In genomic region chr6:1388927-1389790, GRCh38 we compare ENCODE assay signal across 1 cellular context.
TF ChIP-seq lines count a peak whose summit lies in the region.

Gene FOXF2, plus strand, starts transcription at chr6:1389576. Its CDS starts 372 bp downstream, at chr6:1389948.

TF ChIP-seq in HEK293, 187 proteins besides CTCF, POLR2A, EP300 and RAD21 (continued from another document):
- TF ChIP-seq, protein P1, sequence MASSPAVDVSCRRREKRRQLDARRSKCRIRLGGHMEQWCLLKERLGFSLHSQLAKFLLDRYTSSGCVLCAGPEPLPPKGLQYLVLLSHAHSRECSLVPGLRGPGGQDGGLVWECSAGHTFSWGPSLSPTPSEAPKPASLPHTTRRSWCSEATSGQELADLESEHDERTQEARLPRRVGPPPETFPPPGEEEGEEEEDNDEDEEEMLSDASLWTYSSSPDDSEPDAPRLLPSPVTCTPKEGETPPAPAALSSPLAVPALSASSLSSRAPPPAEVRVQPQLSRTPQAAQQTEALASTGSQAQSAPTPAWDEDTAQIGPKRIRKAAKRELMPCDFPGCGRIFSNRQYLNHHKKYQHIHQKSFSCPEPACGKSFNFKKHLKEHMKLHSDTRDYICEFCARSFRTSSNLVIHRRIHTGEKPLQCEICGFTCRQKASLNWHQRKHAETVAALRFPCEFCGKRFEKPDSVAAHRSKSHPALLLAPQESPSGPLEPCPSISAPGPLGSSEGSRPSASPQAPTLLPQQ (tag by site-specific recombination; IDR thresholded peaks at IDR 0.05) = peak; percentile 42; the same call in 1 of the 2 replicates
- peak; percentile 74 for TF ChIP-seq ZNF335 (tag by site-specific recombination; conservative IDR thresholded peaks at IDR 0.05)
- TF ChIP-seq ZNF341 (tag by site-specific recombination; IDR thresholded peaks at IDR 0.05; ENCODE audit: low read depth) = peak; percentile 95
- no peak for TF ChIP-seq ZNF660 (tag by site-specific recombination; IDR thresholded peaks at IDR 0.05)
- TF ChIP-seq SETDB1 (IDR thresholded peaks at IDR 0.05; ENCODE audit: insufficient read length, low read length) = no peak
- no peak for TF ChIP-seq ZNF621 (tag by site-specific recombination; IDR thresholded peaks at IDR 0.05)
- TF ChIP-seq, protein P2, sequence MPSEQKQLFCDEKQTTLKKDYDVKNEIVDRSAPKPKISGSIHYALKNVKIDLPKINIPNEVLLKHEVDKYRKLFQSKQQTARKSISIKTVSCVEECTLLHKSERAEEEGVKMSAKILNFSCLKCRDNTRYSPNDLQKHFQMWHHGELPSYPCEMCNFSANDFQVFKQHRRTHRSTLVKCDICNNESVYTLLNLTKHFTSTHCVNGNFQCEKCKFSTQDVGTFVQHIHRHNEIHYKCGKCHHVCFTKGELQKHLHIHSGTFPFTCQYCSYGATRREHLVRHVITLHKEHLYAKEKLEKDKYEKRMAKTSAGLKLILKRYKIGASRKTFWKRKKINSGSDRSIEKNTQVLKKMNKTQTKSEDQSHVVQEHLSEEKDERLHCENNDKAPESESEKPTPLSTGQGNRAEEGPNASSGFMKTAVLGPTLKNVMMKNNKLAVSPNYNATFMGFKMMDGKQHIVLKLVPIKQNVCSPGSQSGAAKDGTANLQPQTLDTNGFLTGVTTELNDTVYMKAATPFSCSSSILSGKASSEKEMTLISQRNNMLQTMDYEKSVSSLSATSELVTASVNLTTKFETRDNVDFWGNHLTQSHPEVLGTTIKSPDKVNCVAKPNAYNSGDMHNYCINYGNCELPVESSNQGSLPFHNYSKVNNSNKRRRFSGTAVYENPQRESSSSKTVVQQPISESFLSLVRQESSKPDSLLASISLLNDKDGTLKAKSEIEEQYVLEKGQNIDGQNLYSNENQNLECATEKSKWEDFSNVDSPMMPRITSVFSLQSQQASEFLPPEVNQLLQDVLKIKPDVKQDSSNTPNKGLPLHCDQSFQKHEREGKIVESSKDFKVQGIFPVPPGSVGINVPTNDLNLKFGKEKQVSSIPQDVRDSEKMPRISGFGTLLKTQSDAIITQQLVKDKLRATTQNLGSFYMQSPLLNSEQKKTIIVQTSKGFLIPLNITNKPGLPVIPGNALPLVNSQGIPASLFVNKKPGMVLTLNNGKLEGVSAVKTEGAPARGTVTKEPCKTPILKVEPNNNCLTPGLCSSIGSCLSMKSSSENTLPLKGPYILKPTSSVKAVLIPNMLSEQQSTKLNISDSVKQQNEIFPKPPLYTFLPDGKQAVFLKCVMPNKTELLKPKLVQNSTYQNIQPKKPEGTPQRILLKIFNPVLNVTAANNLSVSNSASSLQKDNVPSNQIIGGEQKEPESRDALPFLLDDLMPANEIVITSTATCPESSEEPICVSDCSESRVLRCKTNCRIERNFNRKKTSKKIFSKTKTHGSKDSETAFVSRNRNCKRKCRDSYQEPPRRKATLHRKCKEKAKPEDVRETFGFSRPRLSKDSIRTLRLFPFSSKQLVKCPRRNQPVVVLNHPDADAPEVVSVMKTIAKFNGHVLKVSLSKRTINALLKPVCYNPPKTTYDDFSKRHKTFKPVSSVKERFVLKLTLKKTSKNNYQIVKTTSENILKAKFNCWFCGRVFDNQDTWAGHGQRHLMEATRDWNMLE (tag by site-specific recombination; conservative IDR thresholded peaks at IDR 0.05; ENCODE audit: low read depth) = no peak
- TF ChIP-seq ZNF830 (tag by site-specific recombination; IDR thresholded peaks at IDR 0.05; ENCODE audit: low read depth) = no peak
- TF ChIP-seq ZNF791 (tag by site-specific recombination; IDR thresholded peaks at IDR 0.05) = no peak
- peak; percentile 77 for TF ChIP-seq SP3 (tag by site-specific recombination; IDR thresholded peaks at IDR 0.05)
- TF ChIP-seq ZBTB10 (tag by site-specific recombination; IDR thresholded peaks at IDR 0.05) = peak; percentile 63; the same call in 1 of the 2 replicates
- TF ChIP-seq KLF8 (tag by site-specific recombination; IDR thresholded peaks at IDR 0.05) = peak; percentile 70
- TF ChIP-seq, protein P3, sequence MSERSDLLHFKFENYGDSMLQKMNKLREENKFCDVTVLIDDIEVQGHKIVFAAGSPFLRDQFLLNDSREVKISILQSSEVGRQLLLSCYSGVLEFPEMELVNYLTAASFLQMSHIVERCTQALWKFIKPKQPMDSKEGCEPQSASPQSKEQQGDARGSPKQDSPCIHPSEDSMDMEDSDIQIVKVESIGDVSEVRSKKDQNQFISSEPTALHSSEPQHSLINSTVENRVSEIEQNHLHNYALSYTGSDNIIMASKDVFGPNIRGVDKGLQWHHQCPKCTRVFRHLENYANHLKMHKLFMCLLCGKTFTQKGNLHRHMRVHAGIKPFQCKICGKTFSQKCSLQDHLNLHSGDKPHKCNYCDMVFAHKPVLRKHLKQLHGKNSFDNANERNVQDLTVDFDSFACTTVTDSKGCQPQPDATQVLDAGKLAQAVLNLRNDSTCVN (tag by site-specific recombination; optimal IDR thresholded peaks at IDR 0.05) = peak; percentile 62
- TF ChIP-seq ZNF521 (tag by site-specific recombination; IDR thresholded peaks at IDR 0.05) = no peak
- no peak for TF ChIP-seq ZNF114 (tag by site-specific recombination; IDR thresholded peaks at IDR 0.05)
- TF ChIP-seq PRDM1 (tag by site-specific recombination; IDR thresholded peaks at IDR 0.05) = no peak
- TF ChIP-seq ZNF366 (tag by site-specific recombination; conservative IDR thresholded peaks at IDR 0.05) = no peak
- no peak for TF ChIP-seq ZFHX2 (tag by site-specific recombination; conservative IDR thresholded peaks at IDR 0.05)
- TF ChIP-seq ZNF596 (tag by site-specific recombination; IDR thresholded peaks at IDR 0.05) = peak; percentile 78; the same call in 1 of the 2 replicates
- no peak for TF ChIP-seq ZNF19 (tag by site-specific recombination; IDR thresholded peaks at IDR 0.05; ENCODE audit: low read depth)
- TF ChIP-seq ZNF549 (tag by site-specific recombination; IDR thresholded peaks at IDR 0.05) = no peak
- TF ChIP-seq KLF16 (tag by site-specific recombination; IDR thresholded peaks at IDR 0.05) = peak; percentile 44; the same call in 1 of the 2 replicates
- peak; percentile 90 for TF ChIP-seq ZBTB7A (tag by site-specific recombination; IDR thresholded peaks at IDR 0.05; ENCODE audit: low read depth)
- TF ChIP-seq ZFP69B (tag by site-specific recombination; IDR thresholded peaks at IDR 0.05) = 0 out of 2 replicates have a peak, but pooled peaks have one; percentile 42
- TF ChIP-seq ZBTB20 (tag by site-specific recombination; IDR thresholded peaks at IDR 0.05) = 0 out of 2 replicates have a peak, but pooled peaks have one; percentile 44
- no peak for TF ChIP-seq HIC1 (tag by site-specific recombination; IDR thresholded peaks at IDR 0.05)
TF ChIP-seq in HEK293: peak in this region for 35.
